Comparison of ENCODE assay signal across 1 cellular context in the genomic region with DNA sequence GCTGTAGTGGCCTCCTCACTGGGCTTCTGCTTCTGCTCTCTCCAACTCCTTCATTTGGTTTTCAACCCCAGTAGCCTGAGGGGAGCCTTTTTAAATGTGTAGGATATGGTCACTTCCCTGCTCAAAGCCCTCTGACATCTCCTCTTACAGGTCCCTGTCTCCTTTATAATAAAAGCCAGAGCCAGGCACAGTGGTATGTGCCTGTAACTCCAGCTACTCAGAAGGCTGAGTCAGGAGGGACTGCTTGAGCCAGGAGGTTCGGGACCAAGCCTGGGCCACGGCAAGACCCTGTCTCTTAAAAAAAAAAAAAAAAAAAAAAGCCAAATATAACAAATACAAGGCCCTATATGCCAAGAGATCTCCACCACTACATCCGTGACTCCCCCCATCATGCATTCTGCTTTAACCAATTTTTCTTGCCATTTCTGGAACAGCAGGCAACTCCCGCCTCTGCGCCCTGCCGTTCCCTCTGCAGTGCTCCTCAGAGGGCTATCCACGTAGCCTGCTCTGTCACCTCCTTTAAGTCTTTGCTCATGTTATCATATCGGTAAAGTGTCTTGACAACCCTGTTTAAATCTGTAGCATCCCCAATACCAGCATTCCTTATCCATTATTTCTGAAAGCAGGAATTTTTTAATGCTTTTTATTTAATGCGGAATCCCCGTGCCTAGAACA.
TF ChIP-seq lines count a peak whose summit lies in the region.

No MANE protein-coding gene starts in this region.

TF ChIP-seq in SK-N-SH treated with all-trans-retinoic acid at 6 μM for 48 hours, 23 proteins besides CTCF, POLR2A, EP300 and RAD21 (continued from another document):
- TF ChIP-seq, protein P1, sequence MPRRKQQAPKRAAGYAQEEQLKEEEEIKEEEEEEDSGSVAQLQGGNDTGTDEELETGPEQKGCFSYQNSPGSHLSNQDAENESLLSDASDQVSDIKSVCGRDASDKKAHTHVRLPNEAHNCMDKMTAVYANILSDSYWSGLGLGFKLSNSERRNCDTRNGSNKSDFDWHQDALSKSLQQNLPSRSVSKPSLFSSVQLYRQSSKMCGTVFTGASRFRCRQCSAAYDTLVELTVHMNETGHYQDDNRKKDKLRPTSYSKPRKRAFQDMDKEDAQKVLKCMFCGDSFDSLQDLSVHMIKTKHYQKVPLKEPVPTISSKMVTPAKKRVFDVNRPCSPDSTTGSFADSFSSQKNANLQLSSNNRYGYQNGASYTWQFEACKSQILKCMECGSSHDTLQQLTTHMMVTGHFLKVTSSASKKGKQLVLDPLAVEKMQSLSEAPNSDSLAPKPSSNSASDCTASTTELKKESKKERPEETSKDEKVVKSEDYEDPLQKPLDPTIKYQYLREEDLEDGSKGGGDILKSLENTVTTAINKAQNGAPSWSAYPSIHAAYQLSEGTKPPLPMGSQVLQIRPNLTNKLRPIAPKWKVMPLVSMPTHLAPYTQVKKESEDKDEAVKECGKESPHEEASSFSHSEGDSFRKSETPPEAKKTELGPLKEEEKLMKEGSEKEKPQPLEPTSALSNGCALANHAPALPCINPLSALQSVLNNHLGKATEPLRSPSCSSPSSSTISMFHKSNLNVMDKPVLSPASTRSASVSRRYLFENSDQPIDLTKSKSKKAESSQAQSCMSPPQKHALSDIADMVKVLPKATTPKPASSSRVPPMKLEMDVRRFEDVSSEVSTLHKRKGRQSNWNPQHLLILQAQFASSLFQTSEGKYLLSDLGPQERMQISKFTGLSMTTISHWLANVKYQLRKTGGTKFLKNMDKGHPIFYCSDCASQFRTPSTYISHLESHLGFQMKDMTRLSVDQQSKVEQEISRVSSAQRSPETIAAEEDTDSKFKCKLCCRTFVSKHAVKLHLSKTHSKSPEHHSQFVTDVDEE (CRISPR knock-in tag; IDR thresholded peaks at IDR 0.05) = no peak
- TF ChIP-seq, protein P2, sequence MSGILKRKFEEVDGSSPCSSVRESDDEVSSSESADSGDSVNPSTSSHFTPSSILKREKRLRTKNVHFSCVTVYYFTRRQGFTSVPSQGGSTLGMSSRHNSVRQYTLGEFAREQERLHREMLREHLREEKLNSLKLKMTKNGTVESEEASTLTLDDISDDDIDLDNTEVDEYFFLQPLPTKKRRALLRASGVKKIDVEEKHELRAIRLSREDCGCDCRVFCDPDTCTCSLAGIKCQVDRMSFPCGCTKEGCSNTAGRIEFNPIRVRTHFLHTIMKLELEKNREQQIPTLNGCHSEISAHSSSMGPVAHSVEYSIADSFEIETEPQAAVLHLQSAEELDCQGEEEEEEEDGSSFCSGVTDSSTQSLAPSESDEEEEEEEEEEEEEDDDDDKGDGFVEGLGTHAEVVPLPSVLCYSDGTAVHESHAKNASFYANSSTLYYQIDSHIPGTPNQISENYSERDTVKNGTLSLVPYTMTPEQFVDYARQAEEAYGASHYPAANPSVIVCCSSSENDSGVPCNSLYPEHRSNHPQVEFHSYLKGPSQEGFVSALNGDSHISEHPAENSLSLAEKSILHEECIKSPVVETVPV (CRISPR knock-in tag; IDR thresholded peaks at IDR 0.05) = no peak
- TF ChIP-seq, protein P3, sequence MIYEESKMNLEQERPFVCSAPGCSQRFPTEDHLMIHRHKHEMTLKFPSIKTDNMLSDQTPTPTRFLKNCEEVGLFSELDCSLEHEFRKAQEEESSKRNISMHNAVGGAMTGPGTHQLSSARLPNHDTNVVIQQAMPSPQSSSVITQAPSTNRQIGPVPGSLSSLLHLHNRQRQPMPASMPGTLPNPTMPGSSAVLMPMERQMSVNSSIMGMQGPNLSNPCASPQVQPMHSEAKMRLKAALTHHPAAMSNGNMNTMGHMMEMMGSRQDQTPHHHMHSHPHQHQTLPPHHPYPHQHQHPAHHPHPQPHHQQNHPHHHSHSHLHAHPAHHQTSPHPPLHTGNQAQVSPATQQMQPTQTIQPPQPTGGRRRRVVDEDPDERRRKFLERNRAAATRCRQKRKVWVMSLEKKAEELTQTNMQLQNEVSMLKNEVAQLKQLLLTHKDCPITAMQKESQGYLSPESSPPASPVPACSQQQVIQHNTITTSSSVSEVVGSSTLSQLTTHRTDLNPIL (CRISPR knock-in tag; IDR thresholded peaks at IDR 0.05; ENCODE audit: low read depth) = no peak
- TF ChIP-seq CSDC2 (CRISPR knock-in tag; IDR thresholded peaks at IDR 0.05) = no peak
- no peak for TF ChIP-seq OSR1 (CRISPR knock-in tag; IDR thresholded peaks at IDR 0.05)
- TF ChIP-seq ZC3H10 (CRISPR knock-in tag; IDR thresholded peaks at IDR 0.05) = no peak
- TF ChIP-seq, protein P4, sequence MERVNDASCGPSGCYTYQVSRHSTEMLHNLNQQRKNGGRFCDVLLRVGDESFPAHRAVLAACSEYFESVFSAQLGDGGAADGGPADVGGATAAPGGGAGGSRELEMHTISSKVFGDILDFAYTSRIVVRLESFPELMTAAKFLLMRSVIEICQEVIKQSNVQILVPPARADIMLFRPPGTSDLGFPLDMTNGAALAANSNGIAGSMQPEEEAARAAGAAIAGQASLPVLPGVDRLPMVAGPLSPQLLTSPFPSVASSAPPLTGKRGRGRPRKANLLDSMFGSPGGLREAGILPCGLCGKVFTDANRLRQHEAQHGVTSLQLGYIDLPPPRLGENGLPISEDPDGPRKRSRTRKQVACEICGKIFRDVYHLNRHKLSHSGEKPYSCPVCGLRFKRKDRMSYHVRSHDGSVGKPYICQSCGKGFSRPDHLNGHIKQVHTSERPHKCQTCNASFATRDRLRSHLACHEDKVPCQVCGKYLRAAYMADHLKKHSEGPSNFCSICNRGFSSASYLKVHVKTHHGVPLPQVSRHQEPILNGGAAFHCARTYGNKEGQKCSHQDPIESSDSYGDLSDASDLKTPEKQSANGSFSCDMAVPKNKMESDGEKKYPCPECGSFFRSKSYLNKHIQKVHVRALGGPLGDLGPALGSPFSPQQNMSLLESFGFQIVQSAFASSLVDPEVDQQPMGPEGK (CRISPR knock-in tag; IDR thresholded peaks at IDR 0.05; ENCODE audit: borderline replicate concordance) = no peak
- TF ChIP-seq ZNF70 (CRISPR knock-in tag; IDR thresholded peaks at IDR 0.05) = no peak
- TF ChIP-seq BACH2 (CRISPR knock-in tag; IDR thresholded peaks at IDR 0.05; ENCODE audit: borderline replicate concordance) = no peak
- TF ChIP-seq SNAI2 (CRISPR knock-in tag; IDR thresholded peaks at IDR 0.05) = no peak
TF ChIP-seq in SK-N-SH treated with all-trans-retinoic acid at 6 μM for 48 hours: peak in this region for 0.
